11 cellular contexts compared by ENCODE assay signal in the genomic region with DNA sequence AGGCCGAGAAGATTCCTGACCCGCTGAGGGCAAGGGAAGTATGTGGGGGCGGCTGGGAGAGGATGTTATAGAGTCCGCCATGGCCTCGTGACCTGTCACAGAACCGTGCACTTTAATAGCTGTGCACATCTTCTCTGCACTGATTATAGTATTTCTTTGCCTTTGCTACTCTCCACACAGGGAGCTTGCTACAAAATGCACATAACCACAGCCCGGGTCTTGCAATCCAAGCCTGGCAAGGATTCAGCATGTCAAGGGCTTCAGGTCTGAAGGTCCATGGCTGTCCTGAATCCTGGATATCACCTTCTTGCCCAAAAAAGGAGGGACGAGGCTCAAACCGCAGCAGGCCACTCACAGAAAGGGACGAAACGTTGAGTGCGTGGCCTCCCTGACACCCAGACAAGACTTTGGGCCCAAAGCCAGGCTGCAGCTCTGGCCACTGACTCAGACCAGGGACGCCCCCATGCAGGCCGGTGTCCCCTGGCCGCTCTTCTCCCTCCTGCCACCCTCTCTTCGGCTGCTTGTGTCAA. TPM values are rescaled to one million over a fixed set of nuclear protein-coding genes. Genes with fewer than 3 reads are reported as not detected.
DNase-seq lines count a peak whose midpoint lies in the region; ATAC-seq, FAIRE-seq and TF ChIP-seq lines count a peak whose summit lies in the region.
"Had no signal": no experiment of that assay in that cellular context is flagged by ENCODE, and none has a peak within 500 bp of the region (broad histone marks: within the 10 kb centered on the region; RNA-seq: fewer than 3 reads in every experiment).

No MANE protein-coding gene starts in this region.

- peaks cover 36% of the 10 kb centered on the region for H3K36me3 Mint-ChIP-seq in stimulated activated naive CD8-positive, alpha-beta T cell treated with anti-CD3 and anti-CD28 coated beads, Interleukin-15, Interleukin-2, amounts not matched to agents 100 ng/mL and 50 ng/mL, for 24 hours (ENCODE audit: low read depth)
- peaks cover 49% of the 10 kb centered on the region for H3K36me3 Mint-ChIP-seq in nephron (ENCODE audit: low read depth)
- H3K36me3 Mint-ChIP-seq: naive B cell had no signal

- no peak overlapping the region for H4K8ac ChIP-seq in H1 (ENCODE audit: extremely low read depth, insufficient read depth, low read length)

- no peaks in the 10 kb centered on the region for H3K23me2 ChIP-seq in H1 (ENCODE audit: low read depth, low read length)

- peaks cover 0 to 4% (median 0%) of the 10 kb centered on the region in 4 experiments; a peak in 1 of 7 replicates for H3K4me1 ChIP-seq in H1 (replicated peaks in 1 of 4; ENCODE audit: control insufficient read depth in 3 of 4, insufficient read depth in 4 of 4, low read length in 3 of 4)
- peaks cover 0 to 16% of the 10 kb centered on the region in 2 donors for H3K4me1 ChIP-seq in uterus

- TF ChIP-seq RAD21 in H1 (IDR thresholded peaks at IDR 0.05 in 1 of 2, conservative IDR thresholded peaks at IDR 0.05 in 1 of 2; ENCODE audit: low read depth in 2 of 2, low read length in 2 of 2) = no peak

- H3K56ac ChIP-seq in H1 (replicated peaks; ENCODE audit: insufficient read length, low read depth, low read length) = no peak overlapping the region

- peak in 1 of 2 experiments; percentile 44; a peak in 1 of 3 replicates for TF ChIP-seq POLR2A in H1 (IDR thresholded peaks at IDR 0.05; ENCODE audit: control extremely low read depth in 1 of 2, low read depth in 2 of 2, low read length in 2 of 2)
- no peak for TF ChIP-seq POLR2A in uterus (IDR thresholded peaks at IDR 0.05)
- no peak for TF ChIP-seq POLR2A in H54 (IDR thresholded peaks at IDR 0.05; ENCODE audit: low read depth, low read length)

- peaks cover 2% of the 10 kb centered on the region for H3K79me1 ChIP-seq in H1 (ENCODE audit: low read depth, low read length)

- no peak for TF ChIP-seq EP300 in H1 (IDR thresholded peaks at IDR 0.05; ENCODE audit: borderline replicate concordance in 1 of 2, low read depth in 2 of 2, low read length in 2 of 2)

- H2BK15ac ChIP-seq in H1 (ENCODE audit: low read length) = no peak overlapping the region

- no peak overlapping the region for H3K4me3 ChIP-seq in H1 (ENCODE audit: extremely low read depth in 1 of 4, insufficient read depth in 2 of 4, low read depth in 3 of 4, low read length in 4 of 4)
- H3K4me3 ChIP-seq in uterus = no peak overlapping the region

- no peak overlapping the region for H4K91ac ChIP-seq in H1 (replicated peaks; ENCODE audit: insufficient read length, low read length)

- no peak overlapping the region for H3K4me2 ChIP-seq in H1 (ENCODE audit: insufficient read depth in 1 of 2, low read depth in 2 of 2, low read length in 2 of 2)

- H3K4me3 Mint-ChIP-seq in stimulated activated naive CD8-positive, alpha-beta T cell treated with anti-CD3 and anti-CD28 coated beads, Interleukin-15, Interleukin-2, amounts not matched to agents 100 ng/mL and 50 ng/mL, for 24 hours = no peak overlapping the region
- no peak overlapping the region for H3K4me3 Mint-ChIP-seq in nephron
- H3K4me3 Mint-ChIP-seq: naive B cell had no signal

- H4K5ac ChIP-seq in H1 (ENCODE audit: insufficient read length, low read depth, low read length) = no peak overlapping the region

- TF ChIP-seq CTCF in H1 (IDR thresholded peaks at IDR 0.05; ENCODE audit: control extremely low read depth in 1 of 3, insufficient read depth in 1 of 3, low read depth in 1 of 3, low read length in 3 of 3) (no peak), nephron (IDR thresholded peaks at IDR 0.05; ENCODE audit: unreplicated experiment in 3 of 3) (no peak), uterus (IDR thresholded peaks at IDR 0.05) (no peak)

- no peaks in the 10 kb centered on the region for H3K27me3 Mint-ChIP-seq in stimulated activated naive CD8-positive, alpha-beta T cell treated with anti-CD3 and anti-CD28 coated beads, Interleukin-15, Interleukin-2, amounts not matched to agents 100 ng/mL and 50 ng/mL, for 24 hours
- H3K27me3 Mint-ChIP-seq in nephron (ENCODE audit: low read depth) = no peaks in the 10 kb centered on the region
- H3K27me3 Mint-ChIP-seq: naive B cell had no signal

- no peak for DNase-seq in stimulated activated naive CD8-positive, alpha-beta T cell treated with anti-CD3 and anti-CD28 coated beads, Interleukin-15, Interleukin-2, amounts not matched to agents 100 U/mL and 50 U/mL, for 24 hours
- no peak for DNase-seq in H1 (ENCODE audit: low read depth in 1 of 2, low spot score in 2 of 2)
- peak; percentile 42 to 54 for DNase-seq in uterus
- no peak for DNase-seq in H54 (ENCODE audit: insufficient read length, low spot score)
- DNase-seq in ureter (ENCODE audit: low spot score) = no peak
- DNase-seq: MM.1S, naive B cell had no signal

- H3K79me2 ChIP-seq in H1 (ENCODE audit: control insufficient read depth in 1 of 2, insufficient read depth in 2 of 2, low read length in 2 of 2) = peaks cover 0 to 4% of the 10 kb centered on the region in 2 experiments; a peak in 2 of 4 replicates

- intact Hi-C loops in uterus (cut with DNase I; ENCODE audit: low total_unique reads) = no loop called here

- WGBS in H1 (ENCODE audit: extremely low coverage in 1 of 2, insufficient coverage in 1 of 2, insufficient read length in 1 of 2, insufficient replicate concordance in 2 of 2, low coverage in 1 of 2, low lambda C conversion rate in 2 of 2, missing lambda C conversion rate in 1 of 2), 2 experiments = 84% methylated on average over 16 of the region's 16 CpGs; no CpG with 5 or more reads in 1 of the 2 experiments

- no peak overlapping the region for H3K4ac ChIP-seq in H1 (replicated peaks; ENCODE audit: insufficient read length, low read depth, low read length)

- no peak overlapping the region for H2AK5ac ChIP-seq in H1 (ENCODE audit: low read depth, low read length)

- no peak overlapping the region for H3K23ac ChIP-seq in H1 (ENCODE audit: insufficient read length)

- FAIRE-seq in H1 (lab: Jason Lieb, UNC) = no peak
- FAIRE-seq in H54 (lab: Jason Lieb, UNC) = no peak

- no peaks in the 10 kb centered on the region for H3K9me3 Mint-ChIP-seq in stimulated activated naive CD8-positive, alpha-beta T cell treated with anti-CD3 and anti-CD28 coated beads, Interleukin-15, Interleukin-2, amounts not matched to agents 100 ng/mL and 50 ng/mL, for 24 hours
- H3K9me3 Mint-ChIP-seq in nephron = no peaks in the 10 kb centered on the region
- H3K9me3 Mint-ChIP-seq: naive B cell had no signal

- no peak overlapping the region for H3K9ac ChIP-seq in H1 (replicated peaks in 1 of 4; ENCODE audit: extremely low read depth in 1 of 4, low read depth in 3 of 4, low read length in 3 of 4)

- peak overlapping the region; percentile 80 for H3K27ac Mint-ChIP-seq in stimulated activated naive CD8-positive, alpha-beta T cell treated with anti-CD3 and anti-CD28 coated beads, Interleukin-15, Interleukin-2, amounts not matched to agents 100 ng/mL and 50 ng/mL, for 24 hours
- peak overlapping the region; percentile 42 to 68 (median 56) for H3K27ac Mint-ChIP-seq in nephron

- no peak overlapping the region for H2BK120ac ChIP-seq in H1 (replicated peaks; ENCODE audit: low read depth, low read length)

- H3K9me3 ChIP-seq in H1 (ENCODE audit: insufficient read depth in 2 of 2, low read depth in 1 of 2, low read length in 1 of 2) (peaks cover 0 to 2% of the 10 kb centered on the region in 2 experiments; a peak in 1 of 4 replicates), uterus (no peaks in the 10 kb centered on the region)

- H2BK5ac ChIP-seq in H1 (ENCODE audit: low read depth, low read length) = no peak overlapping the region; the same call in 1 of the 2 replicates

- H3K36me3 ChIP-seq in H1 (ENCODE audit: control insufficient read depth in 2 of 4, insufficient read depth in 4 of 4, low read length in 3 of 4) = peaks cover 18 to 43% (median 28%) of the 10 kb centered on the region in 4 experiments
- no peaks in the 10 kb centered on the region for H3K36me3 ChIP-seq in uterus

- no peak overlapping the region for H2AFZ ChIP-seq in H1 (ENCODE audit: low read length)

- H3K14ac ChIP-seq in H1 (ENCODE audit: insufficient read length) = no peak overlapping the region

- H3K18ac ChIP-seq in H1 (ENCODE audit: extremely low read depth, low read length) = no peak overlapping the region

- no peak overlapping the region for H2BK12ac ChIP-seq in H1 (ENCODE audit: low read depth, low read length)

- H4K20me1 ChIP-seq in H1 (replicated peaks in 1 of 2; ENCODE audit: control insufficient read depth in 1 of 2, insufficient read depth in 2 of 2, low read length in 2 of 2) = peaks cover 17 to 29% of the 10 kb centered on the region in 2 experiments

- peaks cover 40% of the 10 kb centered on the region for H3K4me1 Mint-ChIP-seq in stimulated activated naive CD8-positive, alpha-beta T cell treated with anti-CD3 and anti-CD28 coated beads, Interleukin-15, Interleukin-2, amounts not matched to agents 100 ng/mL and 50 ng/mL, for 24 hours (ENCODE audit: low read depth)
- peaks cover 29% of the 10 kb centered on the region for H3K4me1 Mint-ChIP-seq in nephron

- H3K27me3 ChIP-seq in H1 (replicated peaks in 1 of 4; ENCODE audit: control insufficient read depth in 3 of 4, extremely low read depth in 1 of 4, insufficient read depth in 3 of 4, low read length in 3 of 4) (no peaks in the 10 kb centered on the region), uterus (no peaks in the 10 kb centered on the region)

- H3K27ac ChIP-seq in H1 (ENCODE audit: low read depth, low read length) (no peak overlapping the region), uterus (peak overlapping the region; percentile 53 to 64)

- no peak for ATAC-seq in stimulated activated naive CD8-positive, alpha-beta T cell treated with anti-CD3 and anti-CD28 coated beads, Interleukin-15, Interleukin-2, amounts not matched to agents 100 U/mL and 50 U/mL, for 24 hours
- ATAC-seq in activated CD4-positive, CD25-positive, alpha-beta regulatory T cell treated with anti-CD3 and anti-CD28 coated beads, Interleukin-2, amount 50 U/mL, for 24 hours = no peak
- ATAC-seq: Panc1 had no signal

- POLR2A ChIA-PET in H1 (lab: Charles Lee; ENCODE audit: partially characterized antibody) = interaction anchor here (0.5 to 2.2 kb wide), 10 partner anchors 8 to 147 kb away, joined by 3 to 10 read pairs (median 3); partner anchors contain the start of gene USP22

- H2BK20ac ChIP-seq in H1 (ENCODE audit: low read length) = no peak overlapping the region

- CTCF ChIA-PET in H1 (lab: Charles Lee; ENCODE audit: partially characterized antibody) = interaction anchor here (0.9 to 1.0 kb wide), 2 partner anchors 11 to 13 kb away, joined by 3 to 5 read pairs; no protein-coding TSS in a partner anchor

RNA-seq across cellular contexts. Expression of gene USP22, which starts 43.7 kb away (rescaled TPM):
- total RNA-seq in H1 (2021; fragmentation: NEBNext Ultra II Directional; extraction: Animal tissue kit (Norgen Biotek cat#: 25700)) = 316 and 321 TPM in 2 replicates
- 221 and 365 TPM in 2 replicates for polyA plus RNA-seq in H1 (2011; rRNA removed)
- polyA plus RNA-seq in H1 (2011; cell fraction: cytosol; rRNA removed) = 169 TPM
- polyA plus RNA-seq in H1 (2011; cell fraction: nucleus; rRNA removed) = 298 TPM
- polyA plus RNA-seq in H1 (2012, experiment 1 of 2) = 171 to 196 TPM (median 176 TPM) in 4 replicates
- polyA plus RNA-seq in H1 (2012, experiment 2 of 2) = 106 TPM
- polyA plus RNA-seq in H1 (2013, experiment 1 of 2) = 137 TPM
- 124 TPM for polyA plus RNA-seq in H1 (2013, experiment 2 of 2)
- polyA minus RNA-seq in H1 (2011; rRNA and poly(A)+ RNA removed) = 456 and 459 TPM in 2 replicates
- polyA minus RNA-seq in H1 (2011; cell fraction: cytosol; rRNA and poly(A)+ RNA removed) = 270 TPM
- polyA minus RNA-seq in H1 (2011; cell fraction: nucleus; rRNA and poly(A)+ RNA removed) = 188 TPM
- total RNA-seq in uterus (100 to 1,000 TPM; 110 to 299 (median 189) TPM), ureter (245 TPM)

Comparison
In these comparisons a context has a peak if more than half of its experiments do, and no peak if none do; other contexts are left out.
1. DNase-seq: peak in uterus (2 of 2); none in stimulated activated naive CD8-positive, alpha-beta T cell treated with anti-CD3 and anti-CD28 coated beads, Interleukin-15, Interleukin-2, amounts not matched to agents 100 U/mL and 50 U/mL, for 24 hours (single experiment), H1 (0 of 2), H54 (single experiment) and ureter (single experiment).